ENCODE assay signal across 8 cellular contexts in the genomic region with DNA sequence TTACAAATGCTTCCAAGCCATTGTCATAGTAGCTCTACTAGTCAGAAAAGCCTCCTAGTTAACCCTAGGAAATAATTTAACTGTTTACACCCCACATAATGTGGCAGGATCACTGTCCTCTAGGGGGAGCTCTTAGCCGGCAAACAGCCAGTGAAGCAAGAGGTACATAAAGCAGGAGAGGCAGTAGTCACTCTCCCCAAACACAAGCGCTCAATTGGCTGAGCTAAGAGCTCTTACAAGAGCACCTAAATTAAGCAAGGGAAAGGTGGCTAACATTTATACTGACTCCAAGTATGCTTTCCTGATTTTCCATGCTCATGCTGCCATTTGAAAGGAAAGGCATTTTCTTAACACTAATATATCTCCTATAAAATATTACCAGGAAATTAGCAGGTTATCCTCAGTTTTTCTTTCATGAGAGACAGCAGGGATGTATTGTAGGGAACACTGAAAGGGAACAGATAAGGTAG. TPM values are rescaled to one million over a fixed set of nuclear protein-coding genes. Genes with fewer than 3 reads are reported as not detected.
A peak's percentile ranks its signal among the peaks of the same experiment; 100 is the strongest.
DNase-seq lines count a peak whose midpoint lies in the region; ATAC-seq and TF ChIP-seq lines count a peak whose summit lies in the region.

No MANE protein-coding gene starts in this region.

- H2AK5ac ChIP-seq in IMR-90 (ENCODE audit: low read depth, low read length) = peak overlapping the region; percentile 79; the same call in 1 of the 2 replicates

- POLR2A ChIA-PET in IMR-90 (lab: Charles Lee; ENCODE audit: unreplicated experiment) = no interaction called here

- peaks cover 20 to 53% of the 10 kb centered on the region in 2 experiments for H3K79me1 ChIP-seq in IMR-90 (ENCODE audit: low read depth in 1 of 2, low read length in 2 of 2)

- H2AFZ ChIP-seq in IMR-90 (replicated peaks; ENCODE audit: low read length, poor library complexity) (no peak overlapping the region), OCI-LY3 (ENCODE audit: low read depth, low read length) (no peak overlapping the region)

- H3K27ac ChIP-seq in IMR-90 (ENCODE audit: insufficient read depth, low read length) (no peak overlapping the region), OCI-LY3 (ENCODE audit: low read length) (no peak overlapping the region)

- TF ChIP-seq POLR2A in IMR-90 (IDR thresholded peaks at IDR 0.05; ENCODE audit: low read depth, low read length) = no peak

- H2AK9ac ChIP-seq in IMR-90 (replicated peaks; ENCODE audit: low read depth, low read length, poor library complexity) = peak overlapping the region; percentile 8

- no peak overlapping the region for H2BK5ac ChIP-seq in IMR-90 (ENCODE audit: low read depth, low read length, poor library complexity, severe bottlenecking)

- H4K8ac ChIP-seq in IMR-90 (ENCODE audit: low read depth in 2 of 2, low read length in 2 of 2) = peak overlapping the region in 1 of 2 experiments; percentile 55; a peak in 2 of 4 replicates

- peak; percentile 89 for ATAC-seq in GM21529 (IDR thresholded peaks at IDR 0.05; ENCODE audit: unreplicated experiment)
- ATAC-seq in IMR-90 (ENCODE audit: low read depth) = peak; percentile 62
- no peak for ATAC-seq in GM19452 (IDR thresholded peaks at IDR 0.05; ENCODE audit: unreplicated experiment)

- H3K27me3 ChIP-seq in IMR-90 (ENCODE audit: control insufficient read depth, insufficient read depth, low read length) (no peaks in the 10 kb centered on the region), OCI-LY3 (ENCODE audit: low read depth, low read length) (no peaks in the 10 kb centered on the region)

- DNase-seq in DMS 273 treated with DMSO at 0.1 percent for 48 hours (lab: John Stamatoyannopoulos, UW) = peak; percentile 40
- DNase-seq in IMR-90 = peak; percentile 80
- DNase-seq in activated CD8-positive, alpha-beta memory T cell treated with anti-CD3 and anti-CD28 coated beads, Interleukin-2, amount 50 U/mL, for 48 hours = peak; percentile 78
- peak; percentile 84 for DNase-seq in fibroblast of mammary gland (ENCODE audit: low read depth)
- DNase-seq in renal cortical epithelial cell (ENCODE audit: low read depth) = peak; percentile 80

- H3K9ac ChIP-seq in IMR-90 (ENCODE audit: low read depth, low read length) = no peak overlapping the region
- no peak overlapping the region for H3K9ac ChIP-seq in OCI-LY3 (ENCODE audit: low read length)

- in situ Hi-C loops in IMR-90 (cut with MboI; ENCODE audit: low sequenced_read_pairs) = no loop called here

- peak overlapping the region; percentile 52; the same call in 1 of the 3 replicates for H2BK15ac ChIP-seq in IMR-90 (ENCODE audit: low read depth, low read length)

- no peak overlapping the region for H3K56ac ChIP-seq in IMR-90 (ENCODE audit: extremely low read depth, insufficient read depth, low read length)

- intact Hi-C loops in IMR-90 (cut with micrococcal nuclease) = loop anchor here (1.0 to 2.0 kb wide), 3 partner anchors 38 to 372 kb away; a partner anchor contains a TSS

- H2BK20ac ChIP-seq in IMR-90 (ENCODE audit: low read depth, low read length) = peak overlapping the region; percentile 68; the same call in 1 of the 2 replicates

- H3K9me1 ChIP-seq in IMR-90 (ENCODE audit: insufficient read depth, low read length) = no peaks in the 10 kb centered on the region; the same call in 1 of the 2 replicates

- H4K20me1 ChIP-seq in IMR-90 (ENCODE audit: insufficient read depth, low read length) (no peaks in the 10 kb centered on the region), OCI-LY3 (ENCODE audit: insufficient read depth, low read length) (0 out of 2 replicates have a peak, but pooled peaks cover 3% of the 10 kb centered on the region)

- H3K9me3 ChIP-seq in IMR-90 (ENCODE audit: control insufficient read depth, insufficient read depth, low read length) (no peaks in the 10 kb centered on the region), OCI-LY3 (ENCODE audit: insufficient read depth, low read length) (no peaks in the 10 kb centered on the region)

- no CpG with 5 or more reads among the region's 2 CpGs for WGBS in IMR-90 (ENCODE audit: extremely low coverage in 2 of 2, insufficient read length in 1 of 2), 2 experiments

- TF ChIP-seq RAD21 in IMR-90 (IDR thresholded peaks at IDR 0.05; ENCODE audit: low read length) = peak; percentile 77

- H3K4me1 ChIP-seq in IMR-90 (ENCODE audit: control insufficient read depth, insufficient read depth, low read length) = peaks cover 18% of the 10 kb centered on the region
- H3K4me1 ChIP-seq in OCI-LY3 (ENCODE audit: low read length) = no peaks in the 10 kb centered on the region

- dilution Hi-C loops in IMR-90 (cut with HindIII; ENCODE audit: low sequenced_read_pairs, unreplicated experiment) = no loop called here

- no peak overlapping the region for H3K14ac ChIP-seq in IMR-90 (replicated peaks; ENCODE audit: low read depth, low read length)

- H3K4me2 ChIP-seq in IMR-90 (ENCODE audit: low read depth, low read length) = no peak overlapping the region
- no peak overlapping the region for H3K4me2 ChIP-seq in OCI-LY3 (ENCODE audit: low read length)

- H2BK120ac ChIP-seq in IMR-90 (ENCODE audit: low read depth, low read length) = 0 out of 2 replicates have a peak overlapping the region, but pooled peaks have one; percentile 44

- H4K91ac ChIP-seq in IMR-90 (ENCODE audit: insufficient read depth, low read depth, low read length) = no peak overlapping the region

- no peak overlapping the region for H3K18ac ChIP-seq in IMR-90 (ENCODE audit: low read depth, low read length)

- CTCF ChIA-PET in IMR-90 (lab: Yijun Ruan, JAX) = interaction anchor here (0.6 to 2.5 kb wide), 12 partner anchors 13 to 318 kb away, joined by 3 to 18 read pairs (median 4); a partner anchor contains a TSS

- H3K4ac ChIP-seq in IMR-90 (ENCODE audit: low read depth, low read length) = peak overlapping the region; percentile 49; the same call in 1 of the 2 replicates

- H4K5ac ChIP-seq in IMR-90 (ENCODE audit: low read depth, low read length) = no peak overlapping the region

- H3K4me3 ChIP-seq in IMR-90 (ENCODE audit: insufficient read depth, low read depth, low read length) (no peak overlapping the region), OCI-LY3 (ENCODE audit: low read length) (no peak overlapping the region), fibroblast of mammary gland (ENCODE audit: control insufficient read depth, low read depth, low read length) (no peak overlapping the region)

- H3K36me3 ChIP-seq in IMR-90 (ENCODE audit: control insufficient read depth, insufficient read depth, low read length) = no peaks in the 10 kb centered on the region
- no peaks in the 10 kb centered on the region for H3K36me3 ChIP-seq in OCI-LY3 (replicated peaks; ENCODE audit: low read depth, low read length)

- TF ChIP-seq CTCF in IMR-90 (conservative IDR thresholded peaks at IDR 0.05; ENCODE audit: low read depth, low read length) = peak; percentile 78
- TF ChIP-seq CTCF in OCI-LY3 (IDR thresholded peaks at IDR 0.05; ENCODE audit: low read depth, low read length) = peak; percentile 84
- peak; percentile 86 for TF ChIP-seq CTCF in fibroblast of mammary gland (conservative IDR thresholded peaks at IDR 0.05; ENCODE audit: control insufficient read depth, insufficient read depth, low read depth, low read length)

- no peak overlapping the region; the same call in 1 of the 2 replicates for H3K23ac ChIP-seq in IMR-90 (ENCODE audit: low read depth, low read length)

- BruUV-seq in IMR-90 (replicated peaks; lab: Mats Ljungman, UMichigan) = no TSS peak

- H3K79me2 ChIP-seq in OCI-LY3 (ENCODE audit: low read length) = no peaks in the 10 kb centered on the region

TF ChIP-seq in IMR-90, 13 proteins besides CTCF, POLR2A, EP300 and RAD21:
- peak; percentile 73 for TF ChIP-seq CEBPB (IDR thresholded peaks at IDR 0.05; ENCODE audit: low read depth, low read length)
- TF ChIP-seq, protein P1, sequence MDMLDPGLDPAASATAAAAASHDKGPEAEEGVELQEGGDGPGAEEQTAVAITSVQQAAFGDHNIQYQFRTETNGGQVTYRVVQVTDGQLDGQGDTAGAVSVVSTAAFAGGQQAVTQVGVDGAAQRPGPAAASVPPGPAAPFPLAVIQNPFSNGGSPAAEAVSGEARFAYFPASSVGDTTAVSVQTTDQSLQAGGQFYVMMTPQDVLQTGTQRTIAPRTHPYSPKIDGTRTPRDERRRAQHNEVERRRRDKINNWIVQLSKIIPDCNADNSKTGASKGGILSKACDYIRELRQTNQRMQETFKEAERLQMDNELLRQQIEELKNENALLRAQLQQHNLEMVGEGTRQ (IDR thresholded peaks at IDR 0.05; ENCODE audit: low read depth, low read length) = no peak
- TF ChIP-seq SMC3 (IDR thresholded peaks at IDR 0.05; ENCODE audit: low read depth, low read length) = peak; percentile 53

RNA-seq across cellular contexts. Expression of a gene that starts 37.6 kb away (rescaled TPM):
- total RNA-seq in IMR-90 (2012; rRNA removed) = 23.3 and 28.9 TPM in 2 replicates
- 22.3 and 23.5 TPM in 2 replicates for polyA plus RNA-seq in IMR-90 (2012; rRNA removed)
- 8.0 and 12.7 TPM in 2 replicates for polyA plus RNA-seq in IMR-90 (2012; cell fraction: cytosol; rRNA removed)
- polyA plus RNA-seq in IMR-90 (2012; cell fraction: nucleus; rRNA removed; ENCODE audit: low replicate concordance) = 5.1 and 13.7 TPM in 2 replicates
- total RNA-seq in renal cortical epithelial cell = 57.2 and 95.7 TPM in 2 replicates
